In the genomic region with DNA sequence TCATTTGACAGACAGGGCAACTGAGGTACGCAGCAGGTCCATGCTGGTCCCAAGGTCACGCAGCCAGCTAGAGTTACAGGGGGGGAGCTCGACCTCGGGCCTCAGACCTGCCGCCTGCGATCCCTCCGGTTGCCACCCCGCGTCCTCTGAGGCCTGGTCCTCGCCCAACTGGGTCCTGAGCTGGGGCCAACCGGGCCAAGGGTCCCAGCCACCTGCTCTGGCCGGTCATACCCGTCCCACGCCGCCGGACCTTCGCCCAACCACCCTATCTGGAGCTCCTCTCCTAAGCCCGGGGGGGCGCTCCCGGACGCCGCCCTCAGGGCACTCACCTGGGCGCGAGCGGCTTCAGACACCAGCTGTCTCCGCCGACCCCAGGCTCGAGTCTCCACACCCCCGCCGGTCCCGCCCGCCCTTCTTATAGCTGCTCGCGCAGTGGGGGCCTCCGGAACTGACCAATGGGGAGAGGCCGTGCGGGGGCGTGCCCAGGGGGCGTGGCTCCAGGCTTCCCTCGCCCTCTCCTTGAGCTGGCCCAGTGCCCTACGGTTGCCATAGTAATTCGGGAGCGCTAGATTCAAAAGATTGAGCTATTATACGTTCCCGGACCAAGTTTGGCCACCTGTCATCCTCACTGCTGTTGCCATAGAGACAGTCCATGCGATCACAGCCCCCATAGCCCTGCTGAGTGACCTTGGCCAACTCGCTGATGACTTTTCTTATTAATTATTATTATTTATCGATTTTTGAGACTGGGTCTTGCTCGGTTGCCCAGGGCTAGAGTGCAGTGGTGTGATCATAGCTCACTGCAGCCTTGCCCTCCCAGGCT, we compare ENCODE assay signal across 2 cellular contexts.
TF ChIP-seq lines count a peak whose summit lies in the region.

A gene with protein sequence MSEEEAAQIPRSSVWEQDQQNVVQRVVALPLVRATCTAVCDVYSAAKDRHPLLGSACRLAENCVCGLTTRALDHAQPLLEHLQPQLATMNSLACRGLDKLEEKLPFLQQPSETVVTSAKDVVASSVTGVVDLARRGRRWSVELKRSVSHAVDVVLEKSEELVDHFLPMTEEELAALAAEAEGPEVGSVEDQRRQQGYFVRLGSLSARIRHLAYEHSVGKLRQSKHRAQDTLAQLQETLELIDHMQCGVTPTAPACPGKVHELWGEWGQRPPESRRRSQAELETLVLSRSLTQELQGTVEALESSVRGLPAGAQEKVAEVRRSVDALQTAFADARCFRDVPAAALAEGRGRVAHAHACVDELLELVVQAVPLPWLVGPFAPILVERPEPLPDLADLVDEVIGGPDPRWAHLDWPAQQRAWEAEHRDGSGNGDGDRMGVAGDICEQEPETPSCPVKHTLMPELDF (minus strand): TSS at position 389 of the 823 bp plus-strand sequence. CDS start 1,150 bp downstream, outside the sequence.

TF ChIP-seq in WTC11, 78 proteins besides CTCF, POLR2A, EP300 and RAD21 (continued from another document):
- TF ChIP-seq ATF3 (CRISPR knock-in tag; conservative IDR thresholded peaks at IDR 0.05) (no peak), GTF2I (CRISPR knock-in tag; conservative IDR thresholded peaks at IDR 0.05) (no peak), NFYB (CRISPR knock-in tag; conservative IDR thresholded peaks at IDR 0.05; ENCODE audit: low read depth) (peak; percentile 69), USF2 (CRISPR knock-in tag; IDR thresholded peaks at IDR 0.05) (peak; percentile 36; the same call in 1 of the 2 replicates)
- TF ChIP-seq, protein P1, sequence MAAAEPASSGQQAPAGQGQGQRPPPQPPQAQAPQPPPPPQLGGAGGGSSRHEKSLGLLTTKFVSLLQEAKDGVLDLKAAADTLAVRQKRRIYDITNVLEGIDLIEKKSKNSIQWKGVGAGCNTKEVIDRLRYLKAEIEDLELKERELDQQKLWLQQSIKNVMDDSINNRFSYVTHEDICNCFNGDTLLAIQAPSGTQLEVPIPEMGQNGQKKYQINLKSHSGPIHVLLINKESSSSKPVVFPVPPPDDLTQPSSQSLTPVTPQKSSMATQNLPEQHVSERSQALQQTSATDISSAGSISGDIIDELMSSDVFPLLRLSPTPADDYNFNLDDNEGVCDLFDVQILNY (CRISPR knock-in tag; IDR thresholded peaks at IDR 0.05) = no peak; the same call in 1 of the 2 replicates
TF ChIP-seq in WTC11: peak in this region for 5.

TF ChIP-seq in liver, 16 proteins besides CTCF, POLR2A, EP300 and RAD21 (continued from another document):
- TF ChIP-seq, protein P2, sequence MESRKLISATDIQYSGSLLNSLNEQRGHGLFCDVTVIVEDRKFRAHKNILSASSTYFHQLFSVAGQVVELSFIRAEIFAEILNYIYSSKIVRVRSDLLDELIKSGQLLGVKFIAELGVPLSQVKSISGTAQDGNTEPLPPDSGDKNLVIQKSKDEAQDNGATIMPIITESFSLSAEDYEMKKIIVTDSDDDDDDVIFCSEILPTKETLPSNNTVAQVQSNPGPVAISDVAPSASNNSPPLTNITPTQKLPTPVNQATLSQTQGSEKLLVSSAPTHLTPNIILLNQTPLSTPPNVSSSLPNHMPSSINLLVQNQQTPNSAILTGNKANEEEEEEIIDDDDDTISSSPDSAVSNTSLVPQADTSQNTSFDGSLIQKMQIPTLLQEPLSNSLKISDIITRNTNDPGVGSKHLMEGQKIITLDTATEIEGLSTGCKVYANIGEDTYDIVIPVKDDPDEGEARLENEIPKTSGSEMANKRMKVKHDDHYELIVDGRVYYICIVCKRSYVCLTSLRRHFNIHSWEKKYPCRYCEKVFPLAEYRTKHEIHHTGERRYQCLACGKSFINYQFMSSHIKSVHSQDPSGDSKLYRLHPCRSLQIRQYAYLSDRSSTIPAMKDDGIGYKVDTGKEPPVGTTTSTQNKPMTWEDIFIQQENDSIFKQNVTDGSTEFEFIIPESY (IDR thresholded peaks at IDR 0.05) = peak; percentile 1
- TF ChIP-seq ATF3 (IDR thresholded peaks at IDR 0.05) (no peak), JUND (IDR thresholded peaks at IDR 0.05) (no peak), FOXA2 (IDR thresholded peaks at IDR 0.05) (no peak), MAX (IDR thresholded peaks at IDR 0.05) (peak; percentile 18), NR2F2 (IDR thresholded peaks at IDR 0.05) (no peak), YY1 (IDR thresholded peaks at IDR 0.05) (no peak), REST (IDR thresholded peaks at IDR 0.05) (peak; percentile 57), FOXA1 (IDR thresholded peaks at IDR 0.05) (no peak), GABPA (IDR thresholded peaks at IDR 0.05 in 1 of 2, conservative IDR thresholded peaks at IDR 0.05 in 1 of 2) (no peak), HNF4A (conservative IDR thresholded peaks at IDR 0.05) (peak; percentile 31 to 76), RXRA (IDR thresholded peaks at IDR 0.05) (peak; percentile 30 to 67), HNF4G (IDR thresholded peaks at IDR 0.05) (no peak), EGR1 (IDR thresholded peaks at IDR 0.05; ENCODE audit: low read depth in 2 of 2) (peak; percentile 89 to 92), SP1 (IDR thresholded peaks at IDR 0.05) (no peak)
